19 cellular contexts compared by ENCODE assay signal in genomic region chr3:27670619-27671018, GRCh38. TPM values are rescaled to one million over a fixed set of nuclear protein-coding genes. Genes with fewer than 3 reads are reported as not detected.
"Had no signal": no experiment of that assay in that cellular context is flagged by ENCODE, and none has a peak within 500 bp of the region (broad histone marks: within the 10 kb centered on the region; RNA-seq: fewer than 3 reads in every experiment).

No MANE protein-coding gene starts in this region.

- H3K9me3 ChIP-seq: esophagus squamous epithelium, right atrium auricular region, sigmoid colon, suprapubic skin, thyroid gland had no signal

- H3K27me3 ChIP-seq: esophagus squamous epithelium, right atrium auricular region, sigmoid colon, suprapubic skin, thyroid gland had no signal

- DNase-seq: effector memory CD4-positive, alpha-beta T cell; esophagus squamous epithelium; foreskin fibroblast; kidney; natural killer cell; sigmoid colon; stimulated activated CD4-positive, alpha-beta T cell treated with anti-CD3 and anti-CD28 coated beads, Interleukin-2, amount 100 ng/mL, for 24 hours; stimulated activated CD4-positive, alpha-beta T cell treated with anti-CD3 and anti-CD28 coated beads, Interleukin-4, amount 100 ng/mL, for 4 hours; stimulated activated naive CD4-positive, alpha-beta T cell; thyroid gland had no signal

- H3K4me1 ChIP-seq: right atrium auricular region, thyroid gland had no signal

- H3K27ac Mint-ChIP-seq: mesothelial cell of epicardium, natural killer cell, type B pancreatic cell had no signal

- H3K36me3 Mint-ChIP-seq: mesothelial cell of epicardium, natural killer cell, type B pancreatic cell had no signal

- H3K27ac ChIP-seq: epithelial cell of prostate, esophagus squamous epithelium, right atrium auricular region, sigmoid colon, skin epidermis, suprapubic skin, thyroid gland had no signal

- H3K36me3 ChIP-seq: esophagus squamous epithelium, right atrium auricular region, sigmoid colon, suprapubic skin, thyroid gland had no signal

- H3K9me3 Mint-ChIP-seq: mesothelial cell of epicardium, natural killer cell, neural crest cell, type B pancreatic cell had no signal

- H3K4me3 ChIP-seq: esophagus squamous epithelium, right atrium auricular region, sigmoid colon, skin epidermis, suprapubic skin, thyroid gland had no signal

- ATAC-seq: natural killer cell had no signal

RNA-seq across cellular contexts. Expression of gene EOMES, which starts 51.5 kb away (rescaled TPM):
- total RNA-seq: mesothelial cell of epicardium, myocyte, neural crest cell, osteocyte, sigmoid colon, suprapubic skin had no signal
